28 cellular contexts compared by ENCODE assay signal in the genomic region with DNA sequence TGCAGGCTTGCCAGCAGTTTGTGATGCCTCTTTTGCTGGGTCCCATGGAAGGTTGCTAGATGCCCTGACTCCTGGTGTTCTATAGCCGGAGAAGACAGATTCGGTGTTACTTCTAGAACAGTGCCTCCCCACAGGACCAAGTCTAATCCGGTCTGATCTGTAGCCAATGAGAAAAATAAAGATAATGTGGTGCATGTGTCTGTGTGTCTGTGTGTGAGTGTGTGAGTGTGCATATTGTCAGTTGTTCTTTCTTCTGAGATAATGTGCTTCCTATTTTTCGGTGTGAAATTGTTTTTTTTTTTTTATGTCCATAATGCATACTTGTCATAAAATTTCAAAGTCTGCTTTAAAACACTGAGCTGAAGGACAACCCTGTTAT. TPM values are rescaled to one million over a fixed set of nuclear protein-coding genes. Genes with fewer than 3 reads are reported as not detected.
A peak's percentile ranks its signal among the peaks of the same experiment; 100 is the strongest.
DNase-seq lines count a peak whose midpoint lies in the region; ATAC-seq and TF ChIP-seq lines count a peak whose summit lies in the region.
"Had no signal": no experiment of that assay in that cellular context is flagged by ENCODE, and none has a peak within 500 bp of the region (broad histone marks: within the 10 kb centered on the region; RNA-seq: fewer than 3 reads in every experiment).

No MANE protein-coding gene starts in this region.

- intact Hi-C loops in Calu3 (cut with micrococcal nuclease; ENCODE audit: unreplicated experiment) = loop anchor here (10.0 kb wide), 1 partner anchor 90 kb away; no protein-coding TSS in a partner anchor
- intact Hi-C loops in dendritic cell treated with granulocyte-macrophage colony-stimulating factor and Interleukin-4, amounts not matched to agents 40 ng/mL and 50 ng/mL, for 4 days (cut with micrococcal nuclease) = no loop called here
- intact Hi-C loops in right lobe of liver (cut with DNase I) = no loop called here

- BruUV-seq in Calu3 (replicated peaks; lab: Mats Ljungman, UMichigan) = no TSS peak

- H3K4me3 Mint-ChIP-seq in Calu3 (ENCODE audit: low read depth, unreplicated experiment) = peak overlapping the region; percentile 59
- no peak overlapping the region for H3K4me3 Mint-ChIP-seq in dendritic cell treated with granulocyte-macrophage colony-stimulating factor and Interleukin-4, amounts not matched to agents 40 ng/mL and 50 ng/mL, for 4 days
- H3K4me3 Mint-ChIP-seq: activated B cell treated with CpG ODN at 0.5 μM for 24 hours; B cell; CD8-positive, alpha-beta memory T cell; IgD-negative memory B cell; neural crest cell had no signal

- peaks cover 43% of the 10 kb centered on the region for H3K4me1 Mint-ChIP-seq in Calu3 (ENCODE audit: low read depth, unreplicated experiment)
- peaks cover 59% of the 10 kb centered on the region for H3K4me1 Mint-ChIP-seq in dendritic cell treated with granulocyte-macrophage colony-stimulating factor and Interleukin-4, amounts not matched to agents 40 ng/mL and 50 ng/mL, for 4 days (ENCODE audit: low read depth)
- H3K4me1 Mint-ChIP-seq: activated B cell treated with CpG ODN at 0.5 μM for 24 hours had no signal

- CTCF ChIA-PET in Calu3 (lab: Charles Lee) = interaction anchor here (0.7 to 1.5 kb wide), 15 partner anchors 8 to 591 kb away, joined by 3 to 12 read pairs (median 4); a partner anchor contains a TSS

- ATAC-seq in right lobe of liver (peak; percentile 13 to 44 (median 30)), HG03039 (IDR thresholded peaks at IDR 0.05; ENCODE audit: unreplicated experiment) (no peak)

- H3K27ac ChIP-seq in HUES48 (ENCODE audit: low read depth, low read length) (peak overlapping the region; percentile 1), right lobe of liver (peak overlapping the region; percentile 25 to 92 (median 72))
- H3K27ac ChIP-seq: HL-60, lower lobe of right lung, uterus had no signal

- H3K4me3 ChIP-seq in HUES48 (ENCODE audit: low read depth, low read length) (no peak overlapping the region), right lobe of liver (no peak overlapping the region)
- H3K4me3 ChIP-seq: lower lobe of right lung, uterus had no signal

- 24% methylated on average over 4 of the region's 4 CpGs for WGBS in right lobe of liver (ENCODE audit: insufficient coverage, low coverage, low lambda C conversion rate, missing lambda C conversion rate)

- H3K36me3 ChIP-seq in HUES48 (ENCODE audit: control insufficient read depth, insufficient read depth, low read length) (no peaks in the 10 kb centered on the region), right lobe of liver (no peaks in the 10 kb centered on the region)
- H3K36me3 ChIP-seq: lower lobe of right lung, uterus had no signal

- H3K4me1 ChIP-seq in HUES48 (ENCODE audit: control insufficient read depth, insufficient read depth, low read length) (no peaks in the 10 kb centered on the region), right lobe of liver (peaks cover 0 to 43% (median 14%) of the 10 kb centered on the region in 4 donors)
- H3K4me1 ChIP-seq: uterus had no signal

- no peak for TF ChIP-seq POLR2A in right lobe of liver (IDR thresholded peaks at IDR 0.05)

- H3K36me3 Mint-ChIP-seq in Calu3 (ENCODE audit: insufficient read depth, unreplicated experiment) = no peaks in the 10 kb centered on the region
- H3K36me3 Mint-ChIP-seq in dendritic cell treated with granulocyte-macrophage colony-stimulating factor and Interleukin-4, amounts not matched to agents 40 ng/mL and 50 ng/mL, for 4 days (ENCODE audit: low read depth) = no peaks in the 10 kb centered on the region

- peak overlapping the region; percentile 25 for H3K27ac Mint-ChIP-seq in Calu3 (ENCODE audit: unreplicated experiment)
- peak overlapping the region; percentile 14 for H3K27ac Mint-ChIP-seq in dendritic cell treated with granulocyte-macrophage colony-stimulating factor and Interleukin-4, amounts not matched to agents 40 ng/mL and 50 ng/mL, for 4 days
- H3K27ac Mint-ChIP-seq: activated B cell treated with CpG ODN at 0.5 μM for 24 hours; B cell; CD8-positive, alpha-beta memory T cell had no signal

- DNase-seq in Calu3 (peak; percentile 33), right lobe of liver (no peak), dedifferentiated amniotic fluid mesenchymal stem cell (ENCODE audit: extremely low spot score) (no peak), NCI-H146 treated with DMSO at 0.1 percent for 48 hours (lab: John Stamatoyannopoulos, UW; ENCODE audit: unreplicated experiment) (no peak)
- no peak for DNase-seq in activated effector memory CD4-positive, alpha-beta T cell treated with Interleukin-2 at 50 U/mL for 16 hours
- DNase-seq: activated B cell treated with CpG ODN at 0.5 μM for 24 hours; activated effector memory CD4-positive, alpha-beta T cell treated with anti-CD3 and anti-CD28 coated beads, Interleukin-2, amount 50 U/mL, for 16 hours; CD8-positive, alpha-beta memory T cell; cerebellar nuclear complex; DMS153; effector CD4-positive, alpha-beta T cell; erythroblast; GDM1; H7; lower lobe of right lung; NCI-H1105 treated with DMSO at 0.1 percent for 48 hours; NCI-H2029 treated with DMSO at 0.1 percent for 48 hours; NCI-H446; NCI-H82; stimulated activated CD4-positive, alpha-beta T cell treated with anti-CD3 and anti-CD28 coated beads, Interleukin-1b, Interleukin-23, amount 100 ng/mL, for 48 hours; uterus had no signal

- no peaks in the 10 kb centered on the region for H3K9me3 ChIP-seq in HUES48 (ENCODE audit: control insufficient read depth, insufficient read depth, low read length)
- H3K9me3 ChIP-seq in right lobe of liver = no peaks in the 10 kb centered on the region
- H3K9me3 ChIP-seq: lower lobe of right lung, uterus had no signal

- no peaks in the 10 kb centered on the region for H3K27me3 ChIP-seq in HUES48 (ENCODE audit: control insufficient read depth, insufficient read depth, low read length)
- H3K27me3 ChIP-seq in right lobe of liver = no peaks in the 10 kb centered on the region
- H3K27me3 ChIP-seq: uterus had no signal

- H3K9me3 Mint-ChIP-seq in Calu3 (ENCODE audit: low read depth, unreplicated experiment) = no peaks in the 10 kb centered on the region
- no peaks in the 10 kb centered on the region for H3K9me3 Mint-ChIP-seq in dendritic cell treated with granulocyte-macrophage colony-stimulating factor and Interleukin-4, amounts not matched to agents 40 ng/mL and 50 ng/mL, for 4 days
- H3K9me3 Mint-ChIP-seq: activated B cell treated with CpG ODN at 0.5 μM for 24 hours; CD8-positive, alpha-beta memory T cell; IgD-negative memory B cell had no signal

- TF ChIP-seq CTCF in Calu3 (IDR thresholded peaks at IDR 0.05; ENCODE audit: unreplicated experiment) (no peak), right lobe of liver (IDR thresholded peaks at IDR 0.05) (no peak)

- no peaks in the 10 kb centered on the region for H3K27me3 Mint-ChIP-seq in Calu3 (ENCODE audit: unreplicated experiment)
- H3K27me3 Mint-ChIP-seq in dendritic cell treated with granulocyte-macrophage colony-stimulating factor and Interleukin-4, amounts not matched to agents 40 ng/mL and 50 ng/mL, for 4 days = no peaks in the 10 kb centered on the region
- H3K27me3 Mint-ChIP-seq: activated B cell treated with CpG ODN at 0.5 μM for 24 hours; B cell; CD8-positive, alpha-beta memory T cell; IgD-negative memory B cell had no signal

- H3K9ac ChIP-seq in HUES48 (ENCODE audit: low read depth, low read length) = no peak overlapping the region

RNA-seq across cellular contexts. Expression of a gene that starts 29.7 kb away (rescaled TPM):
- total RNA-seq in Calu3 (2022) = 25.8 and 28.3 TPM in 2 replicates
- 10 to 100 TPM; 17.1 to 24.0 (median 18.7) TPM for total RNA-seq in right lobe of liver
